1 cellular context compared by ENCODE assay signal in genomic region chr15:66291816-66292215, GRCh38.
TF ChIP-seq lines count a peak whose summit lies in the region.

No MANE protein-coding gene starts in this region.

TF ChIP-seq in HepG2, 621 proteins besides CTCF, POLR2A, EP300 and RAD21 (continued from another document):
- TF ChIP-seq ZNF205 (CRISPR knock-in tag; IDR thresholded peaks at IDR 0.05) = no peak
- no peak for TF ChIP-seq EEA1 (CRISPR knock-in tag; IDR thresholded peaks at IDR 0.05; ENCODE audit: borderline replicate concordance)
- no peak for TF ChIP-seq ZNF782 (CRISPR knock-in tag; IDR thresholded peaks at IDR 0.05; ENCODE audit: borderline replicate concordance)
- no peak for TF ChIP-seq ZNF407 (CRISPR knock-in tag; IDR thresholded peaks at IDR 0.05; ENCODE audit: not compliant biosample characterization)
- TF ChIP-seq ZNF101 (CRISPR knock-in tag; IDR thresholded peaks at IDR 0.05; ENCODE audit: borderline replicate concordance, low read depth) = no peak
- no peak for TF ChIP-seq ZNF496 (CRISPR knock-in tag; IDR thresholded peaks at IDR 0.05; ENCODE audit: insufficient replicate concordance)
- TF ChIP-seq TEAD2 (CRISPR knock-in tag; IDR thresholded peaks at IDR 0.05) = no peak
- TF ChIP-seq HCFC1 (IDR thresholded peaks at IDR 0.05; ENCODE audit: low read depth, low read length) = no peak
- TF ChIP-seq IRX3 (CRISPR knock-in tag; IDR thresholded peaks at IDR 0.05; ENCODE audit: borderline replicate concordance, low read depth) = no peak
- TF ChIP-seq ZBTB26 (CRISPR knock-in tag; IDR thresholded peaks at IDR 0.05; ENCODE audit: borderline replicate concordance) = no peak
- no peak for TF ChIP-seq CBX5 (CRISPR knock-in tag; IDR thresholded peaks at IDR 0.05; ENCODE audit: borderline replicate concordance)
- no peak for TF ChIP-seq HMG20A (CRISPR knock-in tag; IDR thresholded peaks at IDR 0.05; ENCODE audit: borderline replicate concordance)
- no peak for TF ChIP-seq SMYD3 (CRISPR knock-in tag; IDR thresholded peaks at IDR 0.05)
- TF ChIP-seq STAG1 (CRISPR knock-in tag; IDR thresholded peaks at IDR 0.05) = no peak
- TF ChIP-seq HES4 (CRISPR knock-in tag; IDR thresholded peaks at IDR 0.05; ENCODE audit: borderline replicate concordance) = no peak
- TF ChIP-seq ZNF780A (CRISPR knock-in tag; IDR thresholded peaks at IDR 0.05) = no peak
- TF ChIP-seq E2F1 (CRISPR knock-in tag; IDR thresholded peaks at IDR 0.05) = no peak
- TF ChIP-seq FOXC1 (CRISPR knock-in tag; IDR thresholded peaks at IDR 0.05; ENCODE audit: borderline replicate concordance) = no peak
- TF ChIP-seq ZNF687 (CRISPR knock-in tag; IDR thresholded peaks at IDR 0.05) = no peak
TF ChIP-seq in HepG2: peak in this region for 0.
